ENCODE assay signal across 15 cellular contexts in the genomic region with DNA sequence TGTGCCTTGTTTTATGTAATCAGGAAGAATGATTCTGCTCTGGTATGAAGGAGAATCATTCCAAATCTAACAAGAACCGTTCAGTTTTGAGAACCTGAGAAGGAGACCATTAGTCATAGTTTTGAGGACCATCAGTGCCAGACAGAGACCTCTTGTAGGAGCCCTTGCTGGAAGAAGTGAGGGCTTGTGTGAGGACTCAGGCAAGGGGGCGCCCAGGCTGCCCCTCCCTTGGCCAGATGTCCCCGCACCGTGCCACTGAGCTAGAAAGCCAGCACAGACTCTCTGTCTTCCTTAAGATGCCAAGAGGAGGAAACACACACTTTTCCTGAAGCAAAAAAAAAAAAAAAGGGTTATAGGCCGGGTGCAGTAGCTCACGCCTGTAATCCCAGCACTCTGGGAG. TPM values are rescaled to one million over a fixed set of nuclear protein-coding genes. Genes with fewer than 3 reads are reported as not detected.
DNase-seq lines count a peak whose midpoint lies in the region; ATAC-seq and TF ChIP-seq lines count a peak whose summit lies in the region.
"Had no signal": no experiment of that assay in that cellular context is flagged by ENCODE, and none has a peak within 500 bp of the region (broad histone marks: within the 10 kb centered on the region; RNA-seq: fewer than 3 reads in every experiment).

No MANE protein-coding gene starts in this region.

- no peaks in the 10 kb centered on the region for H3K79me1 ChIP-seq in mesendoderm (ENCODE audit: low read length)

- H3K4me3 Mint-ChIP-seq in MCF 10A (ENCODE audit: unreplicated experiment), result no peak overlapping the region
- H3K4me3 Mint-ChIP-seq in naive thymus-derived CD8-positive, alpha-beta T cell, result no peak overlapping the region
- H3K4me3 Mint-ChIP-seq in osteocyte (ENCODE audit: unreplicated experiment), result no peak overlapping the region
- H3K4me3 Mint-ChIP-seq: activated CD4-positive, alpha-beta T cell treated with anti-CD3 and anti-CD28 coated beads, Interleukin-2, amount 10 ng/mL, durations not matched to agents 24 days and 14 days had no signal

- no peak overlapping the region for H3K18ac ChIP-seq in mesendoderm (ENCODE audit: low read length)

- no peak overlapping the region for H4K5ac ChIP-seq in mesendoderm (ENCODE audit: low read length)

- H3K4ac ChIP-seq in mesendoderm (ENCODE audit: low read depth, low read length), result no peak overlapping the region

- no peak overlapping the region for H3K23ac ChIP-seq in mesendoderm (ENCODE audit: low read length)

- H3K27me3 ChIP-seq in breast epithelium (no peaks in the 10 kb centered on the region), mesendoderm (ENCODE audit: insufficient read depth, low read length, poor library complexity) (no peaks in the 10 kb centered on the region)
- H3K27me3 ChIP-seq: gastrocnemius medialis had no signal

- no peak overlapping the region for H2AK5ac ChIP-seq in mesendoderm (ENCODE audit: low read length)

- DNase-seq in breast epithelium (ENCODE audit: low spot score in 2 of 2), result no peak
- DNase-seq in MCF 10A (ENCODE audit: unreplicated experiment), result no peak
- DNase-seq in naive thymus-derived CD8-positive, alpha-beta T cell, result no peak
- DNase-seq in osteocyte (ENCODE audit: extremely low spot score, unreplicated experiment), result no peak
- DNase-seq in GDM1 (lab: John Stamatoyannopoulos, UW), result no peak
- DNase-seq in mesendoderm, result no peak
- no peak for DNase-seq in NCI-H2196 (lab: John Stamatoyannopoulos, UW; ENCODE audit: unreplicated experiment)
- DNase-seq: ACHN; activated CD4-positive, alpha-beta T cell treated with anti-CD3 and anti-CD28 coated beads, Interleukin-2, amount 10 ng/mL, durations not matched to agents 24 days and 14 days; gastrocnemius medialis; NCI-H1092; NCI-H2227 treated with DMSO at 0.1 percent for 48 hours; right cardiac atrium; SHP77 treated with DMSO at 0.1 percent for 48 hours had no signal

- H2BK120ac ChIP-seq in mesendoderm (ENCODE audit: low read depth, low read length), result no peak overlapping the region

- no CpG with 5 or more reads among the region's 6 CpGs for WGBS in mesendoderm (ENCODE audit: extremely low coverage, insufficient coverage, low lambda C conversion rate)

- H3K36me3 ChIP-seq in breast epithelium, result no peaks in the 10 kb centered on the region
- H3K36me3 ChIP-seq in mesendoderm (ENCODE audit: control insufficient read depth, insufficient read depth, low read length), result no peaks in the 10 kb centered on the region
- H3K36me3 ChIP-seq: gastrocnemius medialis had no signal

- CTCF ChIA-PET in MCF 10A (lab: Yijun Ruan, JAX), result interaction anchor here (1.8 kb wide), 1 partner anchor 9 kb away, joined by 5 read pairs; no protein-coding TSS in a partner anchor

- no peak overlapping the region for H4K8ac ChIP-seq in mesendoderm (ENCODE audit: low read depth, low read length)

- no peaks in the 10 kb centered on the region for H3K36me3 Mint-ChIP-seq in MCF 10A (ENCODE audit: insufficient read depth, unreplicated experiment)
- no peaks in the 10 kb centered on the region for H3K36me3 Mint-ChIP-seq in naive thymus-derived CD8-positive, alpha-beta T cell
- H3K36me3 Mint-ChIP-seq in osteocyte (ENCODE audit: unreplicated experiment), result no peaks in the 10 kb centered on the region

- no TSS peak for BruUV-seq in MCF 10A (replicated peaks; lab: Mats Ljungman, UMichigan)

- H3K9me3 Mint-ChIP-seq in MCF 10A (ENCODE audit: unreplicated experiment) (no peaks in the 10 kb centered on the region), osteocyte (ENCODE audit: unreplicated experiment) (no peaks in the 10 kb centered on the region)
- peaks cover 0 to 2% (median 0%) of the 10 kb centered on the region in 9 donors for H3K9me3 Mint-ChIP-seq in naive thymus-derived CD8-positive, alpha-beta T cell
- H3K9me3 Mint-ChIP-seq: activated CD4-positive, alpha-beta T cell treated with anti-CD3 and anti-CD28 coated beads, Interleukin-2, amount 10 ng/mL, durations not matched to agents 24 days and 14 days had no signal

- TF ChIP-seq CTCF in breast epithelium (IDR thresholded peaks at IDR 0.05) (no peak), MCF 10A (IDR thresholded peaks at IDR 0.05; ENCODE audit: unreplicated experiment) (no peak), osteocyte (IDR thresholded peaks at IDR 0.05) (no peak)

- peaks cover 4 to 6% of the 10 kb centered on the region in 2 donors for H3K4me1 ChIP-seq in breast epithelium
- H3K4me1 ChIP-seq in mesendoderm (ENCODE audit: control insufficient read depth, low read depth, low read length), result no peaks in the 10 kb centered on the region
- H3K4me1 ChIP-seq: gastrocnemius medialis had no signal

- H3K9me3 ChIP-seq in breast epithelium, result no peaks in the 10 kb centered on the region
- H3K9me3 ChIP-seq: gastrocnemius medialis had no signal

- H3K4me2 ChIP-seq in mesendoderm (ENCODE audit: low read length), result no peak overlapping the region

- H2BK15ac ChIP-seq in mesendoderm (replicated peaks; ENCODE audit: low read depth), result no peak overlapping the region

- POLR2A ChIA-PET in MCF 10A (lab: Yijun Ruan, JAX), result interaction anchor here (1.0 to 1.7 kb wide), 3 partner anchors 9 to 56 kb away, joined by 3 to 4 read pairs (median 3); a partner anchor contains a TSS
- POLR2A ChIA-PET in naive thymus-derived CD8-positive, alpha-beta T cell (lab: Charles Lee), result interaction anchor here (1.3 to 1.7 kb wide), 3 partner anchors 9 to 15 kb away, joined by 3 to 5 read pairs (median 4); no protein-coding TSS in a partner anchor

- intact Hi-C loops in breast epithelium (cut with DNase I; ENCODE audit: low total_unique reads) (no loop called here), MCF 10A (cut with micrococcal nuclease) (no loop called here)

- no peak overlapping the region for H3K56ac ChIP-seq in mesendoderm (ENCODE audit: low read length)

- H3K4me3 ChIP-seq in breast epithelium (no peak overlapping the region), mesendoderm (ENCODE audit: low read length) (no peak overlapping the region)
- H3K4me3 ChIP-seq: gastrocnemius medialis had no signal

- no peak for TF ChIP-seq POLR2A in breast epithelium (IDR thresholded peaks at IDR 0.05)

- H3K27me3 Mint-ChIP-seq in MCF 10A (ENCODE audit: insufficient read depth, unreplicated experiment), result no peaks in the 10 kb centered on the region
- no peaks in the 10 kb centered on the region for H3K27me3 Mint-ChIP-seq in naive thymus-derived CD8-positive, alpha-beta T cell
- H3K27me3 Mint-ChIP-seq in osteocyte (ENCODE audit: unreplicated experiment), result no peaks in the 10 kb centered on the region
- H3K27me3 Mint-ChIP-seq: activated CD4-positive, alpha-beta T cell treated with anti-CD3 and anti-CD28 coated beads, Interleukin-2, amount 10 ng/mL, durations not matched to agents 24 days and 14 days had no signal

- H3K4me1 Mint-ChIP-seq in MCF 10A (ENCODE audit: insufficient read depth, unreplicated experiment) (no peaks in the 10 kb centered on the region), osteocyte (ENCODE audit: unreplicated experiment) (peaks cover 5% of the 10 kb centered on the region)
- H3K4me1 Mint-ChIP-seq in naive thymus-derived CD8-positive, alpha-beta T cell, result peaks cover 4 to 18% (median 12%) of the 10 kb centered on the region in 4 donors

- peak overlapping the region; percentile 74 to 75 for H3K27ac ChIP-seq in breast epithelium
- peak overlapping the region; percentile 55 for H3K27ac ChIP-seq in angular gyrus (ENCODE audit: low read depth, low read length)
- H3K27ac ChIP-seq in mesendoderm (ENCODE audit: low read depth, low read length), result no peak overlapping the region
- H3K27ac ChIP-seq: gastrocnemius medialis had no signal

- H3K27ac Mint-ChIP-seq in MCF 10A (ENCODE audit: low read depth, unreplicated experiment), result no peak overlapping the region
- H3K27ac Mint-ChIP-seq in naive thymus-derived CD8-positive, alpha-beta T cell, result peak overlapping the region in 6 of 10 donors; percentile 1 to 80 (median 16)
- no peak overlapping the region for H3K27ac Mint-ChIP-seq in osteocyte (ENCODE audit: unreplicated experiment)
- H3K27ac Mint-ChIP-seq: activated CD4-positive, alpha-beta T cell treated with anti-CD3 and anti-CD28 coated beads, Interleukin-2, amount 10 ng/mL, durations not matched to agents 24 days and 14 days had no signal

- no peak overlapping the region for H2BK5ac ChIP-seq in mesendoderm (ENCODE audit: low read length)

- no peak overlapping the region for H3K9ac ChIP-seq in mesendoderm (ENCODE audit: low read length)

- ATAC-seq in naive thymus-derived CD8-positive, alpha-beta T cell, result no peak
- ATAC-seq: gastrocnemius medialis, right cardiac atrium had no signal

- no peaks in the 10 kb centered on the region for H3K79me2 ChIP-seq in mesendoderm (ENCODE audit: control insufficient read depth, insufficient read depth, low read length)

RNA-seq across cellular contexts. Expression of a gene that starts 55.7 kb away (rescaled TPM):
- total RNA-seq in breast epithelium, result 10 to 100 TPM; 16.3 to 31.5 (median 25.8) TPM
- 47.8 and 59.8 TPM in 2 replicates for total RNA-seq in MCF 10A (2022)
- total RNA-seq in naive thymus-derived CD8-positive, alpha-beta T cell, result 10 to 100 TPM; 77.3 to 80.4 TPM
- 10 to 100 TPM in 2 of 3 donors, 1 to 10 TPM in 1; 8.1 to 14.6 (median 12.6) TPM for polyA plus RNA-seq in naive thymus-derived CD8-positive, alpha-beta T cell
- 37.4 and 40.0 TPM in 2 replicates for total RNA-seq in osteocyte
- polyA plus RNA-seq in mesendoderm (2013, experiment 1 of 2), result 39.6 TPM
- 38.8 TPM for polyA plus RNA-seq in mesendoderm (2013, experiment 2 of 2)

Comparison
In these comparisons a context has a peak if more than half of its experiments do, and no peak if none do; other contexts are left out.
1. H3K27ac Mint-ChIP-seq: peak in naive thymus-derived CD8-positive, alpha-beta T cell (6 of 10); none in MCF 10A (single experiment) and osteocyte (single experiment).